28 cellular contexts compared by ENCODE assay signal in the genomic region with DNA sequence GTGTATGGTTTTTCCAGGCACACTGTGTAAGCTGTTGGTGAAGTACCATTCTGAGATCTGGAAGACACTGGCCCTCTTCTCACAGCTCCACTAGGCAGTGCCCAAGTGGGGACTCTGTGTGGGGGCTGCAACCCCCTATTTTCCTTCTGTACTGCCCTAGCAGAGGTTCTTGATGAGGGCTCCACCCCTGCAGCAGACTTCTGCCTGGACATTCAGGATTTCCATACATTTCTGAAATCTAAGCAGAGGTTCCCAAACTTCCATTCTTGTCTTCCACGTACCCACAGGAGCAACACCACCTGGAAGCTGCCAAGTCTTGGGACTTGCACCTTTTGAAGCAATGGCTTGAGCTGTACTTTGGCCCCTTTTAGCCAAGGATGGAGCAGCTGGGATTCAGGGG.
"Had no signal": no experiment of that assay in that cellular context is flagged by ENCODE, and none has a peak within 500 bp of the region (broad histone marks: within the 10 kb centered on the region; RNA-seq: fewer than 3 reads in every experiment).

No MANE protein-coding gene starts in this region.

- H3K27ac ChIP-seq: brain microvascular endothelial cell, esophagus squamous epithelium, gastroesophageal sphincter, heart right ventricle, VCaP had no signal

- H3K27ac Mint-ChIP-seq: activated B cell treated with CpG ODN at 0.5 μM for 24 hours; activated CD8-positive, alpha-beta T cell treated with anti-CD3 and anti-CD28 coated beads for 36 hours; activated naive CD8-positive, alpha-beta T cell; activated T-helper 17 cell treated with anti-CD3 and anti-CD28 coated beads, Interleukin-2, amount 50 U/mL, for 72 hours; effector memory CD8-positive, alpha-beta T cell had no signal

- H3K36me3 ChIP-seq: brain microvascular endothelial cell, esophagus squamous epithelium, gastroesophageal sphincter, heart right ventricle had no signal

- H3K4me1 Mint-ChIP-seq: activated B cell treated with CpG ODN at 0.5 μM for 24 hours; activated T-helper 17 cell treated with anti-CD3 and anti-CD28 coated beads, Interleukin-2, amount 50 U/mL, for 72 hours; central memory CD8-positive, alpha-beta T cell had no signal

- H3K4me3 ChIP-seq: esophagus squamous epithelium, gastroesophageal sphincter, heart right ventricle had no signal

- H3K27me3 Mint-ChIP-seq: activated B cell treated with CpG ODN at 0.5 μM for 24 hours had no signal

- H3K4me3 Mint-ChIP-seq: activated B cell treated with CpG ODN at 0.5 μM for 24 hours; activated CD8-positive, alpha-beta T cell treated with anti-CD3 and anti-CD28 coated beads for 36 hours; activated naive CD8-positive, alpha-beta T cell; activated T-cell treated with anti-CD3 and anti-CD28 coated beads, Interleukin-2, amount 50 U/mL, for 4 hours; activated T-helper 17 cell treated with anti-CD3 and anti-CD28 coated beads, Interleukin-2, amount 50 U/mL, for 72 hours; central memory CD8-positive, alpha-beta T cell; effector memory CD8-positive, alpha-beta T cell had no signal

- H3K4me1 ChIP-seq: esophagus squamous epithelium, gastroesophageal sphincter, heart right ventricle had no signal

- H3K27me3 ChIP-seq: brain microvascular endothelial cell, heart right ventricle had no signal

- DNase-seq: activated B cell treated with CpG ODN at 0.5 μM for 24 hours; activated CD4-positive, alpha-beta T cell treated with anti-CD3 and anti-CD28 coated beads for 48 hours; activated CD4-positive, alpha-beta T cell treated with anti-CD3 and anti-CD28 coated beads, Interleukin-2, amount 50 U/mL, for 1 hour; activated CD4-positive, alpha-beta T cell treated with anti-CD3 and anti-CD28 coated beads, Interleukin-2, amount 50 U/mL, for 48 hours; activated CD8-positive, alpha-beta memory T cell treated with anti-CD3 and anti-CD28 coated beads for 24 hours; activated CD8-positive, alpha-beta T cell treated with anti-CD3 and anti-CD28 coated beads for 36 hours; activated effector memory CD4-positive, alpha-beta T cell treated with Interleukin-2 at 50 U/mL for 16 hours; activated gamma-delta T cell treated with Interleukin-2 at 50 U/mL for 16 hours; activated naive CD4-positive, alpha-beta T cell treated with anti-CD3 and anti-CD28 coated beads, Interleukin-2, amount 50 U/mL, for 16 hours; activated naive CD4-positive, alpha-beta T cell treated with Interleukin-2 at 50 U/mL for 16 hours; activated T-cell treated with anti-CD3 and anti-CD28 coated beads, Interleukin-2, amount 50 U/mL, for 4 hours; amniotic stem cell; anterior cingulate cortex; brain microvascular endothelial cell; cortex of kidney; dermis blood vessel endothelial cell; effector CD4-positive, alpha-beta T cell; effector memory CD8-positive, alpha-beta T cell; erythroblast; esophagus squamous epithelium; foreskin melanocyte; heart right ventricle; T-helper 2 cell had no signal
